16 cellular contexts compared by ENCODE assay signal in genomic region chr21:46606427-46606813, GRCh38. TPM values are rescaled to one million over a fixed set of nuclear protein-coding genes. Genes with fewer than 3 reads are reported as not detected.
DNase-seq lines count a peak whose midpoint lies in the region; ATAC-seq and TF ChIP-seq lines count a peak whose summit lies in the region.
"Had no signal": no experiment of that assay in that cellular context is flagged by ENCODE, and none has a peak within 500 bp of the region (broad histone marks: within the 10 kb centered on the region; RNA-seq: fewer than 3 reads in every experiment).

No MANE protein-coding gene starts in this region.

- 29 to 59% (median 43%) methylated on average over 7 of the region's 7 CpGs for WGBS in spleen, 5 donors

- peaks cover 0 to 17% (median 12%) of the 10 kb centered on the region in 8 donors for H3K9me3 ChIP-seq in spleen

- peaks cover 4 to 27% (median 18%) of the 10 kb centered on the region in 6 donors for H3K4me1 ChIP-seq in spleen

- no peak overlapping the region for H3K27ac Mint-ChIP-seq in activated CD4-positive, alpha-beta T cell treated with anti-CD3 and anti-CD28 coated beads for 36 hours
- no peak overlapping the region for H3K27ac Mint-ChIP-seq in HFFc6
- H3K27ac Mint-ChIP-seq: endodermal cell, GM23338, nephron progenitor cell had no signal

- no peaks in the 10 kb centered on the region for H3K27me3 Mint-ChIP-seq in activated CD4-positive, alpha-beta T cell treated with anti-CD3 and anti-CD28 coated beads for 36 hours
- H3K27me3 Mint-ChIP-seq in HFFc6 (ENCODE audit: insufficient read depth), result peaks cover 30% of the 10 kb centered on the region

- H3K27me3 ChIP-seq in spleen (replicated peaks in 1 of 7), result peaks cover 0 to 6% (median 0%) of the 10 kb centered on the region in 7 donors
- H3K27me3 ChIP-seq: upper lobe of left lung had no signal

- no peak for TF ChIP-seq POLR2A in spleen (IDR thresholded peaks at IDR 0.05)

- H3K4me3 ChIP-seq in spleen, result peak overlapping the region in 1 of 8 donors; percentile 26
- H3K4me3 ChIP-seq: GM23338, upper lobe of left lung had no signal

- H3K4me3 Mint-ChIP-seq in activated CD4-positive, alpha-beta T cell treated with anti-CD3 and anti-CD28 coated beads for 36 hours, result no peak overlapping the region
- H3K4me3 Mint-ChIP-seq in HFFc6, result no peak overlapping the region
- H3K4me3 Mint-ChIP-seq: endodermal cell, GM23338, nephron progenitor cell had no signal

- no peak for DNase-seq in activated CD4-positive, alpha-beta T cell treated with anti-CD3 and anti-CD28 coated beads for 36 hours
- no peak for DNase-seq in activated CD4-positive, alpha-beta T cell treated with anti-CD3 and anti-CD28 coated beads, Interleukin-2, amount 50 U/mL, for 4 hours
- DNase-seq in spleen, result no peak
- DNase-seq in amniotic stem cell (lab: John Stamatoyannopoulos, UW), result no peak
- DNase-seq in HFFc6, result no peak
- DNase-seq: NCI-H1417 treated with DMSO at 0.1 percent for 48 hours, NCI-H524 treated with DMSO at 0.1 percent for 48 hours, nephron progenitor cell had no signal

- TF ChIP-seq CTCF in spleen (IDR thresholded peaks at IDR 0.05 in 8 of 11, conservative IDR thresholded peaks at IDR 0.05 in 3 of 11) (no peak), HFFc6 (IDR thresholded peaks at IDR 0.05) (no peak)

- no peaks in the 10 kb centered on the region for H3K36me3 Mint-ChIP-seq in activated CD4-positive, alpha-beta T cell treated with anti-CD3 and anti-CD28 coated beads for 36 hours (ENCODE audit: low read depth)
- no peaks in the 10 kb centered on the region for H3K36me3 Mint-ChIP-seq in HFFc6 (ENCODE audit: low read depth)

- ATAC-seq in activated CD4-positive, alpha-beta T cell treated with anti-CD3 and anti-CD28 coated beads for 36 hours, result peak; percentile 30
- ATAC-seq in GM21786 (IDR thresholded peaks at IDR 0.05; ENCODE audit: unreplicated experiment), result peak; percentile 12
- no peak for ATAC-seq in activated CD4-positive, CD25-positive, alpha-beta regulatory T cell treated with anti-CD3 and anti-CD28 coated beads, Interleukin-2, amount 50 U/mL, for 24 hours
- ATAC-seq: GM23338 had no signal

- CTCF ChIA-PET in activated CD4-positive, alpha-beta T cell treated with anti-CD3 and anti-CD28 coated beads for 36 hours (lab: Charles Lee), result interaction anchor here (1.4 kb wide), 1 partner anchor 9 kb away, joined by 4 read pairs; no protein-coding TSS in a partner anchor

- H3K9me3 Mint-ChIP-seq in activated CD4-positive, alpha-beta T cell treated with anti-CD3 and anti-CD28 coated beads for 36 hours (ENCODE audit: low read depth), result peaks cover 2% of the 10 kb centered on the region
- H3K9me3 Mint-ChIP-seq in HFFc6, result peaks cover 5% of the 10 kb centered on the region

- H3K27ac ChIP-seq in cingulate gyrus (ENCODE audit: low read depth, low read length) (peak overlapping the region; percentile 98), spleen (peak overlapping the region in 7 of 8 donors; percentile 37 to 80 (median 64))

- peaks cover 31% of the 10 kb centered on the region for H3K4me1 Mint-ChIP-seq in activated CD4-positive, alpha-beta T cell treated with anti-CD3 and anti-CD28 coated beads for 36 hours
- 0 out of 2 replicates have a peak, but pooled peaks cover 12% of the 10 kb centered on the region for H3K4me1 Mint-ChIP-seq in HFFc6 (ENCODE audit: low read depth)

- POLR2A ChIA-PET in activated CD4-positive, alpha-beta T cell treated with anti-CD3 and anti-CD28 coated beads for 36 hours (lab: Charles Lee), result no interaction called here

- intact Hi-C loops in activated CD4-positive, alpha-beta T cell treated with anti-CD3 and anti-CD28 coated beads for 36 hours (cut with DNase I, micrococcal nuclease), result no loop called here
- intact Hi-C loops in spleen (cut with DNase I; ENCODE audit: low total_unique reads), result no loop called here

- H3K36me3 ChIP-seq in spleen, result no peaks in the 10 kb centered on the region
- H3K36me3 ChIP-seq: upper lobe of left lung had no signal

RNA-seq across cellular contexts. Expression of gene S100B, which starts 1.5 kb away (rescaled TPM):
- total RNA-seq in activated CD4-positive, alpha-beta T cell treated with anti-CD3 and anti-CD28 coated beads for 36 hours, result not detected
- 10 to 100 TPM; 10.9 to 45.7 (median 21.8) TPM for total RNA-seq in spleen
- 10 to 100 TPM in 2 of 3 donors, 1 to 10 TPM in 1; 9.7 to 46.0 (median 14.2) TPM for polyA plus RNA-seq in spleen
- total RNA-seq in HFFc6 (2021; fragmentation: NEBNext Ultra II Directional; extraction: Animal tissue kit (Norgen Biotek cat#: 25700)), result not detected
- total RNA-seq: A172, endodermal cell, glomerular endothelial cell had no signal

RNA-seq across cellular contexts. Expression of gene PRMT2, which starts 29.1 kb away (rescaled TPM):
- total RNA-seq in activated CD4-positive, alpha-beta T cell treated with anti-CD3 and anti-CD28 coated beads for 36 hours, result 10 to 100 TPM; 60.9 to 74.1 TPM
- total RNA-seq in spleen, result 100 to 1,000 TPM in 6 of 7 donors, 10 to 100 TPM in 1; 92.4 to 129 (median 115) TPM
- polyA plus RNA-seq in spleen, result 10 to 100 TPM; 57.8 to 75.5 (median 58.1) TPM
- total RNA-seq in HFFc6 (2021; fragmentation: NEBNext Ultra II Directional; extraction: Animal tissue kit (Norgen Biotek cat#: 25700)), result 100 to 1,000 TPM in 4 of 6 experiments, 10 to 100 TPM in 2; 98.9 to 111 (median 105) TPM

Comparison
In these comparisons a context has a peak if more than half of its experiments do, and no peak if none do; other contexts are left out.
1. ATAC-seq: peak in activated CD4-positive, alpha-beta T cell treated with anti-CD3 and anti-CD28 coated beads for 36 hours (single experiment) and GM21786 (single experiment); none in activated CD4-positive, CD25-positive, alpha-beta regulatory T cell treated with anti-CD3 and anti-CD28 coated beads, Interleukin-2, amount 50 U/mL, for 24 hours (0 of 2).
2. RNA of gene S100B, which starts 1.5 kb away (total RNA-seq): 10.9 to 45.7 TPM in spleen; not detected in activated CD4-positive, alpha-beta T cell treated with anti-CD3 and anti-CD28 coated beads for 36 hours and not detected in HFFc6; every median in the first group is over 10 times any median in the second.